2 cellular contexts compared by ENCODE assay signal in genomic region chr22:26485991-26486390, GRCh38.
TF ChIP-seq lines count a peak whose summit lies in the region.

No MANE protein-coding gene starts in this region.

TF ChIP-seq in SK-N-SH, 30 proteins besides CTCF, POLR2A, EP300 and RAD21:
- TF ChIP-seq USF1 (IDR thresholded peaks at IDR 0.05; ENCODE audit: borderline replicate concordance, low read depth) (no peak), RXRA (IDR thresholded peaks at IDR 0.05; ENCODE audit: borderline replicate concordance, low read depth) (no peak), REST (IDR thresholded peaks at IDR 0.05; ENCODE audit: low read depth, low read length) (no peak), SIN3A (IDR thresholded peaks at IDR 0.05; ENCODE audit: borderline replicate concordance, low read depth, low read length) (no peak)

TF ChIP-seq in SK-N-SH treated with all-trans-retinoic acid at 6 μM for 48 hours, 23 proteins besides CTCF, POLR2A, EP300 and RAD21:
- no peak for TF ChIP-seq ZNF8 (CRISPR knock-in tag; IDR thresholded peaks at IDR 0.05)
- no peak for TF ChIP-seq ARNTL (CRISPR knock-in tag; IDR thresholded peaks at IDR 0.05; ENCODE audit: borderline replicate concordance, low read depth)
- TF ChIP-seq ISL1 (CRISPR knock-in tag; IDR thresholded peaks at IDR 0.05): no peak
- TF ChIP-seq RARB (CRISPR knock-in tag; IDR thresholded peaks at IDR 0.05): no peak
- TF ChIP-seq OSR1 (CRISPR knock-in tag; IDR thresholded peaks at IDR 0.05): no peak
- no peak for TF ChIP-seq CREB5 (CRISPR knock-in tag; IDR thresholded peaks at IDR 0.05; ENCODE audit: low read depth)
- no peak for TF ChIP-seq SNAI2 (CRISPR knock-in tag; IDR thresholded peaks at IDR 0.05)
- no peak for TF ChIP-seq GLIS3 (CRISPR knock-in tag; IDR thresholded peaks at IDR 0.05)
- no peak for TF ChIP-seq ZFP3 (CRISPR knock-in tag; IDR thresholded peaks at IDR 0.05)
- TF ChIP-seq PATZ1 (CRISPR knock-in tag; IDR thresholded peaks at IDR 0.05; ENCODE audit: borderline replicate concordance): no peak
- no peak for TF ChIP-seq CSRNP3 (CRISPR knock-in tag; IDR thresholded peaks at IDR 0.05)
- no peak for TF ChIP-seq ESRRG (CRISPR knock-in tag; IDR thresholded peaks at IDR 0.05)
- TF ChIP-seq ZFP30 (CRISPR knock-in tag; IDR thresholded peaks at IDR 0.05): no peak
TF ChIP-seq in SK-N-SH treated with all-trans-retinoic acid at 6 μM for 48 hours: peak in this region for 0.
